ENCODE assay signal across 1 cellular context in genomic region chr4:7664106-7664505, GRCh38.
TF ChIP-seq lines count a peak whose summit lies in the region.

No MANE protein-coding gene starts in this region.

TF ChIP-seq in SK-N-SH treated with all-trans-retinoic acid at 6 μM for 48 hours, 23 proteins besides CTCF, POLR2A, EP300 and RAD21 (continued from another document):
- TF ChIP-seq, protein P1, sequence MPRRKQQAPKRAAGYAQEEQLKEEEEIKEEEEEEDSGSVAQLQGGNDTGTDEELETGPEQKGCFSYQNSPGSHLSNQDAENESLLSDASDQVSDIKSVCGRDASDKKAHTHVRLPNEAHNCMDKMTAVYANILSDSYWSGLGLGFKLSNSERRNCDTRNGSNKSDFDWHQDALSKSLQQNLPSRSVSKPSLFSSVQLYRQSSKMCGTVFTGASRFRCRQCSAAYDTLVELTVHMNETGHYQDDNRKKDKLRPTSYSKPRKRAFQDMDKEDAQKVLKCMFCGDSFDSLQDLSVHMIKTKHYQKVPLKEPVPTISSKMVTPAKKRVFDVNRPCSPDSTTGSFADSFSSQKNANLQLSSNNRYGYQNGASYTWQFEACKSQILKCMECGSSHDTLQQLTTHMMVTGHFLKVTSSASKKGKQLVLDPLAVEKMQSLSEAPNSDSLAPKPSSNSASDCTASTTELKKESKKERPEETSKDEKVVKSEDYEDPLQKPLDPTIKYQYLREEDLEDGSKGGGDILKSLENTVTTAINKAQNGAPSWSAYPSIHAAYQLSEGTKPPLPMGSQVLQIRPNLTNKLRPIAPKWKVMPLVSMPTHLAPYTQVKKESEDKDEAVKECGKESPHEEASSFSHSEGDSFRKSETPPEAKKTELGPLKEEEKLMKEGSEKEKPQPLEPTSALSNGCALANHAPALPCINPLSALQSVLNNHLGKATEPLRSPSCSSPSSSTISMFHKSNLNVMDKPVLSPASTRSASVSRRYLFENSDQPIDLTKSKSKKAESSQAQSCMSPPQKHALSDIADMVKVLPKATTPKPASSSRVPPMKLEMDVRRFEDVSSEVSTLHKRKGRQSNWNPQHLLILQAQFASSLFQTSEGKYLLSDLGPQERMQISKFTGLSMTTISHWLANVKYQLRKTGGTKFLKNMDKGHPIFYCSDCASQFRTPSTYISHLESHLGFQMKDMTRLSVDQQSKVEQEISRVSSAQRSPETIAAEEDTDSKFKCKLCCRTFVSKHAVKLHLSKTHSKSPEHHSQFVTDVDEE (CRISPR knock-in tag; IDR thresholded peaks at IDR 0.05): no peak
- no peak for TF ChIP-seq ARNTL (CRISPR knock-in tag; IDR thresholded peaks at IDR 0.05; ENCODE audit: borderline replicate concordance, low read depth)
